7 cellular contexts compared by ENCODE assay signal in the genomic region with DNA sequence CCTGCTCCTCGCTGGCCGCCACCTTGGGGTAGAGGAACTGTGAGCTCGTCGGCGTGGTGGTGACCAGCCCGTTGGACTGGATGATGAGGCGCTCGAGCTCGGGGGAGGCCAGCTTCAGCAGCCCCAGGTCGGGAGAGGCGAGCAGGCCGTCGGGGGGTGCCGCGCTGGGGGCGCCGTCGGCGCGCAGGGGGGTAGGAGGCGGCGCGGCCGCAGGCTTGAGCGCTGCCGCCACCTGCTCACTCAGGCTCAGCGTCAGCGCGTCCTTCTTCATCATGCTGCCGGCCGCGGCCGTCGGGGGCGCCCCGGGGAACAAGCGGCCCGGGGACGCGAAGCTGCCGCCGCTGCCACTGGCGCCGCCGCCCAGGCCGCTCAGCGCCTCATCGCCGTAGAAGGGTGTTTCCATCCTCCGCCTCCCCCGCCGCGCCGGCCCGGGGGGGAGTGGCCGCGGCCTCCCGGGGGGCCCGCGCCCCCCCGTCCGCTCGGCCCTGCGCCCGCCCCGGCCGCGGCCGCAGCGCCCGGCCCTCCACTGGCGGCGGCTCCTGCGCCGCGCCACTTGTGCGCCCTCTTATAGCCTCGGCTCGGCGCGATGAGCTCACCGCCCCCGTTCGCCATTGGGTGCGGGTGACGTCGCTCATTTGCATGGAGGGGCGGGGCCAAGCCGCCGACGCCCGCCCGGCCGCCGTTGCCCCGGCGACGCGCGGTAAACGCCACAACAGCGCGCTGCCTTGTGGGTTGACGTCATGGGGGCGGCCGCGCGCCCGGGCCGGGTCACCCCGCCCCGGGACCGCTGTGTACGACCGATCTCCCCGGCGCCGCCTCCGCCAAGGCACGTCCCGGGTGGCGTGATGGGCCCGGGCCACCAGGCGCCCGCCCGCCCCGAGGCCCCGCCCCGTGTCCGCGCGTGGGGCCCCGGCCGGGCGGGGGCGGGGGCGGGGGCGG. TPM values are rescaled to one million over a fixed set of nuclear protein-coding genes. Genes with fewer than 3 reads are reported as not detected.
DNase-seq lines count a peak whose midpoint lies in the region; ATAC-seq and TF ChIP-seq lines count a peak whose summit lies in the region.

JUND (minus strand) TSS at position 541 of the 939 bp plus-strand sequence; CDS start at position 403, 138 bp downstream.

- no peak for TF ChIP-seq CTCF in hepatocyte (IDR thresholded peaks at IDR 0.05; ENCODE audit: poor library complexity)

- H3K4me2 ChIP-seq in hepatocyte = peak within 1 kb of the TSS; percentile 85

- WGBS in hepatocyte (ENCODE audit: low lambda C conversion rate, missing lambda C conversion rate) = under 1% methylated on average over 36 of the region's 138 CpGs

- H3K9me2 ChIP-seq in hepatocyte (replicated peaks; ENCODE audit: insufficient read depth) = no peaks in the 10 kb centered on the region

- H3K27ac ChIP-seq in hepatocyte = peak within 1 kb of the TSS; percentile 100

- DNase-seq in NCI-H2029 treated with DMSO at 0.1 percent for 48 hours (lab: John Stamatoyannopoulos, UW) (peak; percentile 65), T1000 (lab: John Stamatoyannopoulos, UW) (peak; percentile 97), astrocyte of the hippocampus (ENCODE audit: low read depth, low spot score) (peak; percentile 100), hepatocyte (ENCODE audit: low spot score) (peak; percentile 99), retina (peak; percentile 98)

- ATAC-seq in GM18511 (IDR thresholded peaks at IDR 0.05; ENCODE audit: unreplicated experiment) (peak; percentile 72), HG02981 (IDR thresholded peaks at IDR 0.05; ENCODE audit: unreplicated experiment) (peak; percentile 61)

- H2AFZ ChIP-seq in hepatocyte = no peak within 1 kb of the TSS

- no peaks in the 10 kb centered on the region for H3K36me3 ChIP-seq in hepatocyte (replicated peaks; ENCODE audit: insufficient read depth, low read depth)

- H3K4me3 ChIP-seq in hepatocyte = peak within 1 kb of the TSS; percentile 97

- H4K20me1 ChIP-seq in hepatocyte (ENCODE audit: insufficient read depth, poor library complexity, severe bottlenecking) = peaks cover 37% of the 10 kb centered on the region

- H3K27me3 ChIP-seq in hepatocyte = no peaks in the 10 kb centered on the region

- H3K4me1 ChIP-seq in hepatocyte (ENCODE audit: insufficient read depth) = peaks cover 30% of the 10 kb centered on the region

- H3K79me2 ChIP-seq in hepatocyte = peaks cover 45% of the 10 kb centered on the region

- H3K9me3 ChIP-seq in hepatocyte (ENCODE audit: low read depth) = no peaks in the 10 kb centered on the region

RNA-seq across cellular contexts. Expression of gene JUND, which starts in this region (rescaled TPM):
- total RNA-seq in hepatocyte = 307 and 379 TPM in 2 replicates
- 698 and 768 TPM in 2 replicates for polyA plus RNA-seq in hepatocyte

Comparison
In these comparisons a context has a peak if more than half of its experiments do, and no peak if none do; other contexts are left out.
1. Peak in every context shown above with its lines: DNase-seq, ATAC-seq, H3K4me3 ChIP-seq and H3K27ac ChIP-seq.